Comparison of ENCODE assay signal across 29 cellular contexts in genomic region chr18:37434161-37434860, GRCh38.
"Had no signal": no experiment of that assay in that cellular context is flagged by ENCODE, and none has a peak within 500 bp of the region (broad histone marks: within the 10 kb centered on the region; RNA-seq: fewer than 3 reads in every experiment).

No MANE protein-coding gene starts in this region.

- H3K9me3 ChIP-seq: SJCRH30 had no signal

- H3K4me1 ChIP-seq: SJCRH30 had no signal

- H3K27me3 ChIP-seq: brain microvascular endothelial cell, SJCRH30 had no signal

- ATAC-seq: activated CD8-positive, alpha-beta T cell treated with anti-CD3 and anti-CD28 coated beads for 36 hours; activated T-cell treated with anti-CD3 and anti-CD28 coated beads, Interleukin-2, amount 50 U/mL, for 72 hours; activated T-helper 17 cell treated with anti-CD3 and anti-CD28 coated beads, Interleukin-2, amount 50 U/mL, for 72 hours; Panc1 had no signal

- H3K4me3 ChIP-seq: SJCRH30, SK-N-MC had no signal

- H3K36me3 ChIP-seq: brain microvascular endothelial cell, SJCRH30 had no signal

- FAIRE-seq: TTC549 had no signal

- H3K27ac ChIP-seq: brain microvascular endothelial cell, SJCRH30, SK-N-MC had no signal

- DNase-seq: activated CD4-positive, alpha-beta T cell treated with anti-CD3 and anti-CD28 coated beads, Interleukin-2, amount 10 ng/mL, durations not matched to agents 24 days and 14 days; activated CD4-positive, alpha-beta T cell treated with anti-CD3 and anti-CD28 coated beads, Interleukin-2, amount 50 U/mL, for 4 hours; activated CD8-positive, alpha-beta T cell treated with anti-CD3 and anti-CD28 coated beads for 36 hours; activated effector memory CD4-positive, alpha-beta T cell treated with anti-CD3 and anti-CD28 coated beads, Interleukin-2, amount 50 U/mL, for 16 hours; activated naive CD4-positive, alpha-beta T cell; activated naive CD4-positive, alpha-beta T cell treated with anti-CD3 and anti-CD28 coated beads, Interleukin-2, amount 50 U/mL, for 16 hours; activated naive CD8-positive, alpha-beta T cell treated with anti-CD3 and anti-CD28 coated beads for 36 hours; activated T-cell treated with anti-CD3 and anti-CD28 coated beads, Interleukin-2, amount 50 U/mL, for 1 hour; activated T-cell treated with anti-CD3 and anti-CD28 coated beads, Interleukin-2, amount 50 U/mL, for 72 hours; amniotic stem cell; aorta; brain microvascular endothelial cell; central memory CD4-positive, alpha-beta T cell; NCI-H1105; NCI-H1417 treated with DMSO at 0.1 percent for 48 hours; NCI-H187 treated with DMSO at 0.1 percent for 48 hours; NCI-H2081; NCI-H2171 treated with DMSO at 0.1 percent for 48 hours; NCI-H2227 treated with DMSO at 0.1 percent for 48 hours; NCI-H446; NCI-H524; NCI-H69; NCI-H82; SHP77; SJCRH30 had no signal
